ENCODE assay signal across 7 cellular contexts in genomic region chr2:37561615-37562569, GRCh38.
DNase-seq lines count a peak whose midpoint lies in the region; ATAC-seq, FAIRE-seq and TF ChIP-seq lines count a peak whose summit lies in the region.

No MANE protein-coding gene starts in this region.

- DNase-seq in NCI-H2171 treated with DMSO at 0.1 percent for 48 hours (lab: John Stamatoyannopoulos, UW) (peak; percentile 34), pancreas (no peak), posterior cingulate gyrus (no peak), NCI-H187 (lab: John Stamatoyannopoulos, UW) (no peak)

- no peaks in the 10 kb centered on the region for H3K36me3 ChIP-seq in pancreas

- no peak overlapping the region for H3K4me3 ChIP-seq in pancreas

- ATAC-seq in GM18867 (IDR thresholded peaks at IDR 0.05; ENCODE audit: unreplicated experiment) (peak; percentile 86), HG02642 (IDR thresholded peaks at IDR 0.05; ENCODE audit: poor library complexity, unreplicated experiment) (peak; percentile 77), pancreas (peak in 3 of 4 donors; percentile 34 to 54 (median 48))

- TF ChIP-seq CTCF in brain (conservative IDR thresholded peaks at IDR 0.05): no peak
- TF ChIP-seq CTCF in pancreas (IDR thresholded peaks at IDR 0.05): no peak

- intact Hi-C loops in pancreas (cut with DNase I): no loop called here
- intact Hi-C loops in posterior cingulate gyrus (cut with DNase I): no loop called here

- H3K36me3 Mint-ChIP-seq in brain: no peaks in the 10 kb centered on the region

- peaks cover 6% of the 10 kb centered on the region for H3K27me3 Mint-ChIP-seq in brain

- H3K27ac ChIP-seq in pancreas: no peak overlapping the region

- H3K27ac Mint-ChIP-seq in brain: peak overlapping the region in 4 of 5 experiments; percentile 0 to 85 (median 66)

- peaks cover 21% of the 10 kb centered on the region for H3K4me1 Mint-ChIP-seq in brain

- WGBS in pancreas, 2 donors: 77 to 78% methylated on average over 5 of the region's 5 CpGs

- no peaks in the 10 kb centered on the region for H3K27me3 ChIP-seq in pancreas

- H3K4me3 Mint-ChIP-seq in brain: no peak overlapping the region

- H3K9me3 ChIP-seq in pancreas: no peaks in the 10 kb centered on the region

- H3K9me3 Mint-ChIP-seq in brain: peaks cover 0 to 16% (median 3%) of the 10 kb centered on the region in 5 experiments

- no peak for FAIRE-seq in pancreas (lab: Jason Lieb, UNC)

- H3K4me1 ChIP-seq in pancreas: peaks cover 0 to 12% (median 6%) of the 10 kb centered on the region in 3 donors
